In the genomic region with DNA sequence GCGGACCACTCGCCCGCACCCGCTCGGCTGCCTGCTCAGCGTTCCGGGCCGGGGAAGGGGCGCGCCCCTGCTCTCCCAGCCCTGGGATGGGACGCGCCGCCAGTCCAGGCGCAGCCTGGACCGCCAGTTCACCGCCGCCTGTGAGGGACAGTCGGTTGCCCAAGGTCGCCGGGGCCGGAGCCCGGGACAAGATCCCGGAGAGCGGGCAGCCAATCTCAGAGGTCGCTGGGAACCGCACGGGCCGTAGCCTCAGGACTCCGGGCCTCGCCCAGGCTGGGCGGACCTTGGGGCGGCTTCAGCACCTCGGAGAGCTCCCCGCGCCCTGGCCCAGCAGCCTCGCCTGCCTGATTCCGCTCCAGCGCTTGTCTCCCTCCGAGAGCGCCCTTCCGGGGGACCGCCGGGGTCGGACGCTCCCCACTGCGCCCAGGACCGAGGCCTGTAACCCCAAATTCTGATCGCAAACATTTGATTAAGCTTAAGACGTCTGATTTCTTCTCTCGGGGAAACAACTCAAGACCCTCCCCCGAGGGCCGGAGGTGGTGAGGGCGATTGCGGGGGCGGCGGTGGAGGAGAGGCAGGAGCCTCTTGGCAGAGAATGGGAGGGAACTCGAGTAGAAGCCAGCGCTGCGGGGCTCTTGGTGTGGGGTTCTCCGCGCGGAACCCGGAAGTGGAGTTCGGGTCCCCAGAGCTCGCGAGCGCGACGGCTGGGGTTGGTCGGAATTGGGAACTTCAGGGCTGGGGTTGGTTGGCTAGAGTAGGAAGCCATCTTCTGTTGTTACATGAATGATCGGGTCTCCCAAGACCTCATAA, we compare ENCODE assay signal across 8 cellular contexts. TPM values are rescaled to one million over a fixed set of nuclear protein-coding genes. Genes with fewer than 3 reads are reported as not detected.
DNase-seq lines count a peak whose midpoint lies in the region; ATAC-seq and TF ChIP-seq lines count a peak whose summit lies in the region.

No MANE protein-coding gene starts in this region.

- peaks cover 17% of the 10 kb centered on the region for H3K4me1 Mint-ChIP-seq in type B pancreatic cell (ENCODE audit: unreplicated experiment)

- H3K9me3 ChIP-seq in adipocyte (ENCODE audit: control insufficient read depth, low read length) (no peaks in the 10 kb centered on the region), heart right ventricle (no peaks in the 10 kb centered on the region)

- no peak overlapping the region for H3K27ac ChIP-seq in heart right ventricle

- WGBS in heart right ventricle, 2 donors, result 2% methylated on average over 60 to 71 of the region's 71 CpGs

- H3K4me3 Mint-ChIP-seq in type B pancreatic cell, result peak overlapping the region; percentile 87

- CTCF ChIA-PET in AG04449 (lab: Yijun Ruan, JAX), result interaction anchor here (0.8 to 7.5 kb wide), 23 partner anchors 8 to 225 kb away, joined by 3 to 103 read pairs (median 4); partner anchors contain the start of genes ATG13 and HARBI1

- TF ChIP-seq CTCF in AG04449 (IDR thresholded peaks at IDR 0.05; ENCODE audit: insufficient read depth, low read length, missing control alignments) (no peak), heart right ventricle (IDR thresholded peaks at IDR 0.05) (peak in 1 of 9 donors; percentile 13), type B pancreatic cell (conservative IDR thresholded peaks at IDR 0.05) (no peak)

- H3K27me3 Mint-ChIP-seq in type B pancreatic cell, result peaks cover 48% of the 10 kb centered on the region

- peaks cover 6% of the 10 kb centered on the region for H3K27me3 ChIP-seq in adipocyte (replicated peaks; ENCODE audit: control insufficient read depth, insufficient read depth, low read length)
- H3K27me3 ChIP-seq in heart right ventricle, result peaks cover 21 to 55% (median 45%) of the 10 kb centered on the region in 7 donors

- H3K36me3 Mint-ChIP-seq in type B pancreatic cell, result no peaks in the 10 kb centered on the region

- ATAC-seq in GM19025 (IDR thresholded peaks at IDR 0.05; ENCODE audit: low read depth, unreplicated experiment), result peak; percentile 63
- ATAC-seq in HG03521 (IDR thresholded peaks at IDR 0.05; ENCODE audit: unreplicated experiment), result peak; percentile 63
- ATAC-seq in heart right ventricle, result peak; percentile 88 to 94 (median 92)

- POLR2A ChIA-PET in AG04449 (lab: Yijun Ruan, JAX), result no interaction called here

- H3K4me1 ChIP-seq in adipocyte (ENCODE audit: control insufficient read depth, insufficient read depth, low read length) (peaks cover 22% of the 10 kb centered on the region), heart right ventricle (peaks cover 19 to 49% (median 34%) of the 10 kb centered on the region in 9 donors)

- no peak for DNase-seq in AG04449 (ENCODE audit: low read depth, low spot score)
- peak; percentile 60 for DNase-seq in T follicular helper cell (ENCODE audit: low read depth)
- peak; percentile 93 for DNase-seq in adipocyte (ENCODE audit: low read depth)
- DNase-seq in heart right ventricle, result peak; percentile 84 to 91
- DNase-seq in posterior vena cava (ENCODE audit: low spot score), result peak; percentile 96
- DNase-seq in type B pancreatic cell (ENCODE audit: extremely low spot score, unreplicated experiment), result peak; percentile 90

- H3K9me3 Mint-ChIP-seq in type B pancreatic cell, result no peaks in the 10 kb centered on the region

- H3K36me3 ChIP-seq in adipocyte (ENCODE audit: control insufficient read depth, insufficient read depth, low read length, severe bottlenecking) (peaks cover 27% of the 10 kb centered on the region), heart right ventricle (peaks cover 0 to 22% (median 8%) of the 10 kb centered on the region in 9 donors)

- H3K4me3 ChIP-seq in AG04449 (ENCODE audit: low read depth, low read length) (peak overlapping the region; percentile 48), adipocyte (ENCODE audit: low read length) (peak overlapping the region; percentile 72), heart right ventricle (peak overlapping the region; percentile 25 to 54 (median 48))

- H3K9ac ChIP-seq in adipocyte (ENCODE audit: low read length), result no peak overlapping the region

- intact Hi-C loops in heart right ventricle (cut with DNase I), result loop anchor here in 3 of 10 donors (5.0 to 10.0 kb wide), 2 partner anchors 145 to 222 kb away; partner anchors contain the start of genes ATG13 (in 1 of the 3) and HARBI1 (in 1 of the 3)
- intact Hi-C loops in posterior vena cava (cut with DNase I), result loop anchor here (2.0 to 10.0 kb wide), 2 partner anchors 132 to 142 kb away; no protein-coding TSS in a partner anchor

- peak overlapping the region; percentile 61 for H3K27ac Mint-ChIP-seq in type B pancreatic cell

RNA-seq across cellular contexts. Expression of gene CHRM4, which starts 1.1 kb away (rescaled TPM):
- total RNA-seq in heart right ventricle (under 1 TPM in 2 of 10 donors, not detected in 8; 0.30 to 0.32 TPM), posterior vena cava (not detected), type B pancreatic cell (ENCODE audit: low replicate concordance) (0.98 and 1.0 TPM in 2 replicates)
- under 1 TPM in 1 of 2 donors, not detected in 1; 0.03 TPM for polyA plus RNA-seq in heart right ventricle

RNA-seq across cellular contexts. Expression of gene MDK, which starts 11.2 kb away (rescaled TPM):
- 10 to 100 TPM in 2 of 10 donors, 1 to 10 TPM in 8; 3.6 to 16.5 (median 5.3) TPM for total RNA-seq in heart right ventricle
- polyA plus RNA-seq in heart right ventricle, result 1 to 10 TPM; 3.7 to 8.2 TPM
- total RNA-seq in posterior vena cava, result 10 to 100 TPM; 16.6 to 28.9 TPM
- total RNA-seq in type B pancreatic cell (ENCODE audit: low replicate concordance), result 949 and 981 TPM in 2 replicates

RNA-seq across cellular contexts. Expression of gene DGKZ, which starts 45.4 kb away (rescaled TPM):
- 10 to 100 TPM; 46.4 to 77.9 (median 60.1) TPM for total RNA-seq in heart right ventricle
- 100 to 1,000 TPM in 1 of 2 donors, 10 to 100 TPM in 1; 31.9 to 107 TPM for polyA plus RNA-seq in heart right ventricle
- 10 to 100 TPM; 38.5 to 41.2 TPM for total RNA-seq in posterior vena cava
- 50.0 and 57.6 TPM in 2 replicates for total RNA-seq in type B pancreatic cell (ENCODE audit: low replicate concordance)

Comparison
In these comparisons a context has a peak if more than half of its experiments do, and no peak if none do; other contexts are left out.
1. RNA of gene MDK, which starts 11.2 kb away (total RNA-seq): 949 to 981 TPM in type B pancreatic cell; 16.6 to 28.9 TPM in posterior vena cava and 3.6 to 16.5 TPM in heart right ventricle; every median in the first group is over 10 times any median in the second.
2. Peak in every context shown above with its lines, with median percentiles within 50 percentile points of each other: H3K4me3 ChIP-seq and ATAC-seq.